ENCODE assay signal across 20 cellular contexts in the genomic region with DNA sequence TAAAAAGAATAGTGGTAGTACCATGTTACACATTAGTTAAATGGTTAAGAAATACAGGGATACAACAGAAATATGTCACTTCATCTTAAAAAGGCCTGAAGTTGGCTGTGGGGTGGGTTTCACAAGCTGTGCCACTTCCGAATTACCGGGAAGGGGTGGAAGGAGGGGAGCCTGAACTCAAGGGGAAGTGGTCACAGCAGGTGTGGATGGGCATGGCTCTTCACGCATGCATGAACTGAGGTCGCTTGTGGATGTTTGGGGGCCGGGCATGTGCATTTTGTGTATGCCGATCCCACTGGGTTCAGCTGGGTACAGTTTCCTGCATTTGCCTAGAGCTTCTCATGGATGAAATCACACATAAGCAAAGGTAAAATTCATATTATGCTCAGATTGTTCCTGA.
"Had no signal": no experiment of that assay in that cellular context is flagged by ENCODE, and none has a peak within 500 bp of the region (broad histone marks: within the 10 kb centered on the region; RNA-seq: fewer than 3 reads in every experiment).

No MANE protein-coding gene starts in this region.

- H3K4me1 Mint-ChIP-seq: naive thymus-derived CD8-positive, alpha-beta T cell; stimulated activated naive CD8-positive, alpha-beta T cell treated with anti-CD3 and anti-CD28 coated beads, Interleukin-15, amount 100 ng/mL, for 72 hours had no signal

- DNase-seq: hypothalamus; islet precursor cell; left ventricle myocardium inferior; midbrain; mucosa of descending colon; naive thymus-derived CD8-positive, alpha-beta T cell; ovary; right lobe of liver; stimulated activated CD4-positive, alpha-beta T cell treated with anti-CD3 and anti-CD28 coated beads, Interleukin-1b, Interleukin-23, amount 100 ng/mL, for 48 hours; stimulated activated CD4-positive, alpha-beta T cell treated with anti-CD3 and anti-CD28 coated beads, Interleukin-2, amount 100 ng/mL, for 48 hours; stimulated activated CD4-positive, alpha-beta T cell treated with anti-CD3 and anti-CD28 coated beads, Interleukin-4, amount 100 ng/mL, for 4 hours; stimulated activated CD8-positive, alpha-beta memory T cell treated with anti-CD3 and anti-CD28 coated beads, Interleukin-4, amount 100 ng/mL, for 48 hours; stimulated activated naive CD4-positive, alpha-beta T cell treated with Interleukin-2 at 50 U/mL for 16 hours; stimulated activated naive CD8-positive, alpha-beta T cell treated with anti-CD3 and anti-CD28 coated beads, Interleukin-15, amount 100 ng/mL, for 72 hours; substantia nigra; uterus had no signal

- H3K27me3 Mint-ChIP-seq: naive thymus-derived CD8-positive, alpha-beta T cell; progenitor cell of endocrine pancreas; stimulated activated memory B cell treated with anti-CD40 and anti-IgM and Interleukin-4, amounts not matched to agents 10 μg/mL and 1 μg/mL and 100 μg/mL, for 72 hours; type B pancreatic cell had no signal

- H3K27ac Mint-ChIP-seq: progenitor cell of endocrine pancreas; stimulated activated naive CD8-positive, alpha-beta T cell treated with anti-CD3 and anti-CD28 coated beads, Interleukin-15, amount 100 ng/mL, for 72 hours; type B pancreatic cell had no signal

- H3K36me3 Mint-ChIP-seq: type B pancreatic cell had no signal

- ATAC-seq: mucosa of descending colon; naive thymus-derived CD8-positive, alpha-beta T cell; right lobe of liver; stimulated activated memory B cell treated with anti-CD40 and anti-IgM and Interleukin-4, amounts not matched to agents 10 μg/mL and 1 μg/mL and 100 μg/mL, for 72 hours; stimulated activated naive CD8-positive, alpha-beta T cell treated with anti-CD3 and anti-CD28 coated beads, Interleukin-15, amount 100 ng/mL, for 72 hours had no signal

- H3K9me3 ChIP-seq: left ventricle myocardium inferior, mucosa of descending colon, ovary, right lobe of liver, tibial nerve, uterus had no signal

- H3K4me3 Mint-ChIP-seq: naive thymus-derived CD8-positive, alpha-beta T cell; stimulated activated memory B cell treated with anti-CD40 and anti-IgM and Interleukin-4, amounts not matched to agents 10 μg/mL and 1 μg/mL and 100 μg/mL, for 72 hours; stimulated activated naive CD8-positive, alpha-beta T cell treated with anti-CD3 and anti-CD28 coated beads, Interleukin-15, amount 100 ng/mL, for 72 hours; type B pancreatic cell had no signal

- H3K9me3 Mint-ChIP-seq: stimulated activated memory B cell treated with anti-CD40 and anti-IgM and Interleukin-4, amounts not matched to agents 10 μg/mL and 1 μg/mL and 100 μg/mL, for 72 hours; type B pancreatic cell had no signal
